ENCODE assay signal across 9 cellular contexts in genomic region chr4:145618210-145618911, GRCh38. TPM values are rescaled to one million over a fixed set of nuclear protein-coding genes. Genes with fewer than 3 reads are reported as not detected.
DNase-seq lines count a peak whose midpoint lies in the region; ATAC-seq, FAIRE-seq and TF ChIP-seq lines count a peak whose summit lies in the region.
"Had no signal": no experiment of that assay in that cellular context is flagged by ENCODE, and none has a peak within 500 bp of the region (broad histone marks: within the 10 kb centered on the region; RNA-seq: fewer than 3 reads in every experiment).

No MANE protein-coding gene starts in this region.

- DNase-seq in cardiac muscle cell (ENCODE audit: low read depth in 1 of 2, low spot score in 1 of 2) (no peak), cardiac septum (ENCODE audit: low spot score) (no peak), bronchial epithelial cell (ENCODE audit: low read depth) (no peak), kidney epithelial cell (ENCODE audit: low read depth) (no peak), HuH-7.5 (ENCODE audit: low spot score) (no peak)
- peak; percentile 6 for DNase-seq in stimulated activated CD8-positive, alpha-beta memory T cell treated with anti-CD3 and anti-CD28 coated beads, Interleukin-12 subunit alpha, Interleukin-12 subunit beta, amount 100 ng/mL, for 4 hours (ENCODE audit: low read depth)

- ATAC-seq in GM21381 (IDR thresholded peaks at IDR 0.05; ENCODE audit: unreplicated experiment) = no peak

- H3K27me3 ChIP-seq in cardiac muscle cell = no peaks in the 10 kb centered on the region
- no peaks in the 10 kb centered on the region for H3K27me3 ChIP-seq in SU-DHL-6 (ENCODE audit: low read length)
- H3K27me3 ChIP-seq in bronchial epithelial cell (ENCODE audit: control insufficient read depth, insufficient read depth, low read length) = no peaks in the 10 kb centered on the region
- H3K27me3 ChIP-seq in kidney epithelial cell (ENCODE audit: control insufficient read depth, insufficient read depth, low read length) = no peaks in the 10 kb centered on the region

- peaks cover 14% of the 10 kb centered on the region for H3F3A ChIP-seq in SU-DHL-6 (ENCODE audit: insufficient read depth)

- no peak for FAIRE-seq in bronchial epithelial cell (lab: Jason Lieb, UNC)
- FAIRE-seq: frontal cortex had no signal

- H3K79me2 ChIP-seq in SU-DHL-6 (ENCODE audit: insufficient read depth, low read length) = no peaks in the 10 kb centered on the region; the same call in 1 of the 2 replicates

- intact Hi-C loops in cardiac septum (cut with DNase I) = loop anchor here (2.0 to 5.0 kb wide), 5 partner anchors 136 to 461 kb away; partner anchors contain the start of genes SMAD1 and ZNF827

- no peaks in the 10 kb centered on the region for H4K20me1 ChIP-seq in SU-DHL-6 (ENCODE audit: low read depth, low read length)

- H3K27ac ChIP-seq in cardiac muscle cell (peak overlapping the region; percentile 89), SU-DHL-6 (ENCODE audit: low read depth, low read length) (peak overlapping the region; percentile 83)

- TF ChIP-seq CTCF in cardiac muscle cell (IDR thresholded peaks at IDR 0.05; ENCODE audit: low read depth, low read length) (no peak), SU-DHL-6 (IDR thresholded peaks at IDR 0.05; ENCODE audit: insufficient read depth, low read length, poor library complexity, severe bottlenecking) (no peak), bronchial epithelial cell (IDR thresholded peaks at IDR 0.05; ENCODE audit: insufficient read depth, low read length, severe bottlenecking) (no peak), kidney epithelial cell (IDR thresholded peaks at IDR 0.05; ENCODE audit: insufficient read depth, low read length, poor library complexity, severe bottlenecking) (no peak)

- peak overlapping the region; percentile 98 for H3K4me2 ChIP-seq in SU-DHL-6 (ENCODE audit: low read depth, low read length, poor library complexity, severe bottlenecking)

- no peaks in the 10 kb centered on the region for H3K9me2 ChIP-seq in SU-DHL-6 (replicated peaks; ENCODE audit: insufficient read depth, low read length)

- H3K4me3 ChIP-seq in cardiac muscle cell (peak overlapping the region; percentile 59), SU-DHL-6 (ENCODE audit: insufficient read depth, low read length, poor library complexity, severe bottlenecking) (peak overlapping the region; percentile 82), bronchial epithelial cell (ENCODE audit: low read depth, low read length) (peak overlapping the region; percentile 80), kidney epithelial cell (ENCODE audit: low read depth, low read length) (peak overlapping the region; percentile 66)

- peak overlapping the region; percentile 65 for H2AFZ ChIP-seq in SU-DHL-6 (ENCODE audit: low read depth, low read length, severe bottlenecking)

- peak overlapping the region; percentile 91 for H3K9ac ChIP-seq in SU-DHL-6 (ENCODE audit: low read length)

- H3K36me3 ChIP-seq in cardiac muscle cell = no peaks in the 10 kb centered on the region
- H3K36me3 ChIP-seq in SU-DHL-6 (ENCODE audit: low read length) = no peaks in the 10 kb centered on the region
- H3K36me3 ChIP-seq in bronchial epithelial cell (ENCODE audit: control insufficient read depth, insufficient read depth, low read length) = no peaks in the 10 kb centered on the region
- H3K36me3 ChIP-seq in kidney epithelial cell (ENCODE audit: control insufficient read depth, insufficient read depth, low read length) = no peaks in the 10 kb centered on the region

- H3K9me3 ChIP-seq in cardiac muscle cell (ENCODE audit: low read depth) (no peaks in the 10 kb centered on the region), SU-DHL-6 (ENCODE audit: insufficient read depth, low read length) (peaks cover 5% of the 10 kb centered on the region; the same call in 1 of the 2 replicates)

- H3K4me1 ChIP-seq in cardiac muscle cell (ENCODE audit: low read depth) = no peaks in the 10 kb centered on the region

RNA-seq across cellular contexts. Expression of gene MMAA, which starts 0.8 kb away (rescaled TPM):
- 2.0 and 3.1 TPM in 2 replicates for total RNA-seq in cardiac muscle cell
- polyA plus RNA-seq in cardiac muscle cell = 2.3 and 2.6 TPM in 2 replicates
- total RNA-seq in cardiac septum = 9.9 TPM
- total RNA-seq in bronchial epithelial cell = 2.6 and 4.9 TPM in 2 replicates
- total RNA-seq in kidney epithelial cell = 7.1 and 10.5 TPM in 2 replicates
